In the genomic region with DNA sequence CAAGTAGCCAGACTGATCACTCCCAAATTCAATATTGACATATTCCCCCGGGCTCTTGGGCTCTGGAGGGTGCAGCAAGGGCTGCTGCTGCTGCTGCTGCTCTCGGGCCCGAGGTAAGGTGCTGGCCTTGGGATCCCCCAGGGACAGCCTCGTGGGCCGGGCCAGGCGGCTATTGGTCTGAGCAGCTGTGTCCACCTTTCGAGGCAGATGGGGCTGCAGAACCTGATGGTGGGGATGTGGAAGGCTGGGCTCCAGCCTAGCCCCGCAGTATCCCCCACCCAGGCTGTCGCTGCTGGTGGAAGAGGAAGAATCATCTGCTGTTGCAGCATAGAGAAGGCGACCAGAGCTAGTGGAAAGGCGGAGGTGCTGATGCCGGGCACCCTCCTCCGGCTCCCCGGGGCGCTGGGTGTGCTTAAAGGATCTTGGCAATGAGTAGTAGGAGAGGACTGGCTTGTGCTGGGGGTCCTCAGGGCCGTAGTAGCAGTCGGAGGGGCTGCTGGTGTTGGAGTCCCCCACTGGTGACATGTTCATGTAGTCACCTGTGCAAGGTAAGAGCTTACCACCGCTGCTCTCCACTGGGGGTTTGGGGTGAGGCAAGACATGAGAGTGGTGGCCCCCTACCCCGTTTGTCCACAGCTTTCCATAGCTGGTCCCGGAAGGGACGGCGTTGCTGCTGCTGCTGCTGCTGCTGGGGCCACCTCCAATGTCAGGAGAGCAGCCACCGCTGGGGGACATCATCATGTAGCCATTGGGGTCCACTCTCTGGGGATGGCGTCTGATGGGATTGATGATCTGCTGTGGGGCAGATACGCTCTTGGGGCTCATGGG, we compare ENCODE assay signal across 10 cellular contexts. TPM values are rescaled to one million over a fixed set of nuclear protein-coding genes. Genes with fewer than 3 reads are reported as not detected.
DNase-seq lines count a peak whose midpoint lies in the region; ATAC-seq and TF ChIP-seq lines count a peak whose summit lies in the region.
"Had no signal": no experiment of that assay in that cellular context is flagged by ENCODE, and none has a peak within 500 bp of the region (broad histone marks: within the 10 kb centered on the region; RNA-seq: fewer than 3 reads in every experiment).

No MANE protein-coding gene starts in this region.

- TF ChIP-seq CTCF in adrenal gland (IDR thresholded peaks at IDR 0.05) (no peak), hepatocyte (IDR thresholded peaks at IDR 0.05; ENCODE audit: poor library complexity) (no peak), GM10266 (IDR thresholded peaks at IDR 0.05; ENCODE audit: control insufficient read depth, insufficient read depth, low read depth, missing control alignments) (no peak)

- ATAC-seq in HG03432 (IDR thresholded peaks at IDR 0.05; ENCODE audit: unreplicated experiment) (no peak), HG03442 (IDR thresholded peaks at IDR 0.05; ENCODE audit: unreplicated experiment) (no peak)

- H3K27ac ChIP-seq in adrenal gland = peak overlapping the region; percentile 66 to 94 (median 91)
- H3K27ac ChIP-seq in hepatocyte = peak overlapping the region; percentile 87
- peak overlapping the region; percentile 89 for H3K27ac ChIP-seq in skeletal muscle tissue (ENCODE audit: low read depth, low read length)

- H3K9me3 ChIP-seq in adrenal gland (replicated peaks in 1 of 3) (no peaks in the 10 kb centered on the region), hepatocyte (ENCODE audit: low read depth) (no peaks in the 10 kb centered on the region), skeletal muscle tissue (ENCODE audit: control insufficient read depth in 3 of 3, low read length in 3 of 3) (no peaks in the 10 kb centered on the region)

- peaks cover 78% of the 10 kb centered on the region for H3K79me2 ChIP-seq in hepatocyte

- H3K4me1 ChIP-seq in adrenal gland (replicated peaks in 1 of 2) (peaks cover 41 to 52% of the 10 kb centered on the region in 2 donors), hepatocyte (ENCODE audit: insufficient read depth) (peaks cover 37% of the 10 kb centered on the region), skeletal muscle tissue (ENCODE audit: control insufficient read depth in 3 of 3, insufficient read depth in 3 of 3, low read length in 3 of 3) (peaks cover 43 to 52% (median 51%) of the 10 kb centered on the region in 3 donors)

- H4K20me1 ChIP-seq in hepatocyte (ENCODE audit: insufficient read depth, poor library complexity, severe bottlenecking) = peaks cover 18% of the 10 kb centered on the region

- H3K36me3 ChIP-seq in adrenal gland (replicated peaks in 1 of 2) = no peaks in the 10 kb centered on the region
- no peaks in the 10 kb centered on the region for H3K36me3 ChIP-seq in hepatocyte (replicated peaks; ENCODE audit: insufficient read depth, low read depth)
- H3K36me3 ChIP-seq in skeletal muscle tissue (ENCODE audit: control insufficient read depth in 3 of 3, insufficient read depth in 3 of 3, low read length in 3 of 3) = peaks cover 7 to 23% (median 21%) of the 10 kb centered on the region in 3 donors

- DNase-seq in EL = peak; percentile 27
- peak in 6 of 7 donors; percentile 32 to 63 (median 45) for DNase-seq in adrenal gland
- DNase-seq in hepatocyte (ENCODE audit: low spot score) = no peak
- no peak for DNase-seq in NCI-H2196 treated with DMSO at 0.1 percent for 48 hours (lab: John Stamatoyannopoulos, UW; ENCODE audit: unreplicated experiment)
- DNase-seq in GM10266 (ENCODE audit: extremely low spot score) = no peak
- DNase-seq: NCI-H2171, occipital lobe had no signal

- no peak for TF ChIP-seq POLR2A in adrenal gland (IDR thresholded peaks at IDR 0.05)

- H3K9ac ChIP-seq in skeletal muscle tissue (ENCODE audit: low read depth in 1 of 3, low read length in 3 of 3) = peak overlapping the region; percentile 83 to 92 (median 89)

- H3K9me2 ChIP-seq in hepatocyte (replicated peaks; ENCODE audit: insufficient read depth) = no peaks in the 10 kb centered on the region

- WGBS in adrenal gland, 4 donors = 53 to 65% (median 57%) methylated on average over 13 to 25 of the region's 25 CpGs
- WGBS in hepatocyte (ENCODE audit: low lambda C conversion rate, missing lambda C conversion rate) = 86% methylated on average over 25 of the region's 25 CpGs

- intact Hi-C loops in adrenal gland (cut with DNase I) = loop anchor here (5.0 to 10.0 kb wide), 6 partner anchors 131 to 904 kb away; no protein-coding TSS in a partner anchor

- no peak overlapping the region for H2AFZ ChIP-seq in hepatocyte

- H3K4me2 ChIP-seq in hepatocyte = peak overlapping the region; percentile 83

- peak overlapping the region in 2 of 4 donors; percentile 3 to 63 for H3K4me3 ChIP-seq in adrenal gland
- no peak overlapping the region for H3K4me3 ChIP-seq in hepatocyte
- H3K4me3 ChIP-seq in skeletal muscle tissue (ENCODE audit: low read length in 3 of 3) = peak overlapping the region; percentile 57 to 82 (median 73)

- H3K27me3 ChIP-seq in adrenal gland = no peaks in the 10 kb centered on the region
- H3K27me3 ChIP-seq in hepatocyte = no peaks in the 10 kb centered on the region
- peaks cover 0 to 3% (median 0%) of the 10 kb centered on the region in 3 donors for H3K27me3 ChIP-seq in skeletal muscle tissue (ENCODE audit: control insufficient read depth in 3 of 3, insufficient read depth in 3 of 3, low read length in 3 of 3)

RNA-seq across cellular contexts. Expression of gene IRS1, which starts 3.4 kb away (rescaled TPM):
- total RNA-seq in adrenal gland (10 to 100 TPM; 15.5 to 55.7 (median 40.9) TPM), hepatocyte (20.1 and 25.6 TPM in 2 replicates), skeletal muscle tissue (13.0 TPM)
- polyA plus RNA-seq in adrenal gland (10 to 100 TPM in 2 of 3 donors, 1 to 10 TPM in 1; 10.0 to 14.5 (median 14.3) TPM), hepatocyte (10.9 and 12.5 TPM in 2 replicates)

RNA-seq across cellular contexts. Expression of gene RHBDD1, which starts 39.6 kb away (rescaled TPM):
- 10 to 100 TPM in 7 of 8 donors, 1 to 10 TPM in 1; 6.0 to 42.0 (median 27.6) TPM for total RNA-seq in adrenal gland
- 10 to 100 TPM in 1 of 3 donors, 1 to 10 TPM in 2; 3.9 to 28.7 (median 4.8) TPM for polyA plus RNA-seq in adrenal gland
- 16.2 and 20.1 TPM in 2 replicates for total RNA-seq in hepatocyte
- polyA plus RNA-seq in hepatocyte = 13.1 and 20.9 TPM in 2 replicates
- 37.6 TPM for total RNA-seq in skeletal muscle tissue

Comparison
In these comparisons a context has a peak if more than half of its experiments do, and no peak if none do; other contexts are left out.
1. DNase-seq: peak in EL (single experiment) and adrenal gland (6 of 7); none in hepatocyte (single experiment), NCI-H2196 treated with DMSO at 0.1 percent for 48 hours (single experiment) and GM10266 (single experiment).
2. Peak in every context shown above with its lines, with median percentiles within 50 percentile points of each other: H3K27ac ChIP-seq.